In genomic region chr15:96088592-96088991, GRCh38 we compare ENCODE assay signal across 29 cellular contexts.
DNase-seq lines count a peak whose midpoint lies in the region; ATAC-seq and TF ChIP-seq lines count a peak whose summit lies in the region.
"Had no signal": no experiment of that assay in that cellular context is flagged by ENCODE, and none has a peak within 500 bp of the region (broad histone marks: within the 10 kb centered on the region; RNA-seq: fewer than 3 reads in every experiment).

No MANE protein-coding gene starts in this region.

- POLR2A ChIA-PET in WTC11 (lab: Charles Lee) = no interaction called here

- H3K9me3 Mint-ChIP-seq in activated T-helper 17 cell treated with anti-CD3 and anti-CD28 coated beads, Interleukin-2, amount 50 U/mL, for 72 hours = no peaks in the 10 kb centered on the region
- no peaks in the 10 kb centered on the region for H3K9me3 Mint-ChIP-seq in WTC11
- H3K9me3 Mint-ChIP-seq: activated CD4-positive, alpha-beta memory T cell treated with anti-CD3 and anti-CD28 coated beads for 36 hours; activated T-helper 1 cell treated with anti-CD3 and anti-CD28 coated beads, Interleukin-12 subunit alpha, Interleukin-12 subunit beta, Interleukin-2, Interleukin-4 antibody, amounts not matched to agents 30 ng/mL and 10 ng/mL and 1 ng/mL, durations not matched to agents 14 hours and 24 hours and 36 hours; CD8-positive, alpha-beta memory T cell; effector memory CD8-positive, alpha-beta T cell; stimulated activated naive CD8-positive, alpha-beta T cell treated with anti-CD3 and anti-CD28 coated beads, Interleukin-15, Interleukin-2, amounts not matched to agents 100 ng/mL and 50 ng/mL, for 24 hours; T-helper 1 cell treated with Interleukin-12 subunit alpha and Interleukin-12 subunit beta and Interleukin-4 antibody, amounts not matched to agents 30 μg/mL and 1 μg/mL, for 36 hours had no signal

- H3K36me3 Mint-ChIP-seq in activated T-helper 17 cell treated with anti-CD3 and anti-CD28 coated beads, Interleukin-2, amount 50 U/mL, for 72 hours (ENCODE audit: low read depth) = no peaks in the 10 kb centered on the region
- no peaks in the 10 kb centered on the region for H3K36me3 Mint-ChIP-seq in WTC11
- H3K36me3 Mint-ChIP-seq: activated CD4-positive, alpha-beta memory T cell treated with anti-CD3 and anti-CD28 coated beads for 36 hours; CD8-positive, alpha-beta memory T cell; IgD-negative memory B cell had no signal

- ATAC-seq in activated T-helper 17 cell treated with anti-CD3 and anti-CD28 coated beads, Interleukin-2, amount 50 U/mL, for 72 hours (replicated peaks) = no peak
- ATAC-seq in WTC11 = no peak
- ATAC-seq: activated CD4-positive, CD25-positive, alpha-beta regulatory T cell treated with anti-CD3 and anti-CD28 coated beads, Interleukin-2, amount 50 U/mL, for 24 hours; effector memory CD8-positive, alpha-beta T cell had no signal

- CTCF ChIA-PET in WTC11 (lab: Charles Lee) = no interaction called here

- no peaks in the 10 kb centered on the region for H3K27me3 ChIP-seq in HAP-1 (ENCODE audit: low read depth)
- no peaks in the 10 kb centered on the region for H3K27me3 ChIP-seq in neuron (ENCODE audit: insufficient read depth, low read length)
- H3K27me3 ChIP-seq in testis = no peaks in the 10 kb centered on the region
- H3K27me3 ChIP-seq: BE2C, tibial artery had no signal

- no peak overlapping the region for H3K27ac ChIP-seq in testis
- H3K27ac ChIP-seq: GM23248, RWPE1, tibial artery had no signal

- H3K27ac Mint-ChIP-seq in activated T-helper 17 cell treated with anti-CD3 and anti-CD28 coated beads, Interleukin-2, amount 50 U/mL, for 72 hours = no peak overlapping the region
- H3K27ac Mint-ChIP-seq in WTC11 = no peak overlapping the region
- H3K27ac Mint-ChIP-seq: activated CD4-positive, alpha-beta memory T cell treated with anti-CD3 and anti-CD28 coated beads for 36 hours; activated T-helper 1 cell treated with anti-CD3 and anti-CD28 coated beads, Interleukin-12 subunit alpha, Interleukin-12 subunit beta, Interleukin-2, Interleukin-4 antibody, amounts not matched to agents 30 ng/mL and 10 ng/mL and 1 ng/mL, durations not matched to agents 14 hours and 24 hours and 36 hours; CD8-positive, alpha-beta memory T cell; effector memory CD8-positive, alpha-beta T cell; IgD-negative memory B cell; stimulated activated naive CD8-positive, alpha-beta T cell treated with anti-CD3 and anti-CD28 coated beads, Interleukin-15, Interleukin-2, amounts not matched to agents 100 ng/mL and 50 ng/mL, for 24 hours; T-helper 1 cell treated with Interleukin-12 subunit alpha and Interleukin-12 subunit beta and Interleukin-4 antibody, amounts not matched to agents 30 μg/mL and 1 μg/mL, for 36 hours had no signal

- no peaks in the 10 kb centered on the region for H3K27me3 Mint-ChIP-seq in activated T-helper 17 cell treated with anti-CD3 and anti-CD28 coated beads, Interleukin-2, amount 50 U/mL, for 72 hours
- H3K27me3 Mint-ChIP-seq in WTC11 (ENCODE audit: low read depth) = peaks cover 99% of the 10 kb centered on the region
- H3K27me3 Mint-ChIP-seq: IgD-negative memory B cell had no signal

- intact Hi-C loops in testis (cut with DNase I; ENCODE audit: low total_unique reads) = no loop called here

- no peak for TF ChIP-seq POLR2A in testis (IDR thresholded peaks at IDR 0.05)

- H3K36me3 ChIP-seq in HAP-1 (replicated peaks) (no peaks in the 10 kb centered on the region), neuron (ENCODE audit: insufficient read depth, low read length) (no peaks in the 10 kb centered on the region), testis (ENCODE audit: low read depth, missing control alignments) (no peaks in the 10 kb centered on the region)
- H3K36me3 ChIP-seq: BE2C, tibial artery had no signal

- H2AFZ ChIP-seq in neuron (ENCODE audit: low read depth, low read length) = peak overlapping the region; percentile 42
- H2AFZ ChIP-seq: GM23248 had no signal

- peaks cover 38% of the 10 kb centered on the region for H3K4me1 ChIP-seq in HAP-1
- H3K4me1 ChIP-seq in neuron (ENCODE audit: insufficient read depth, low read length) = peaks cover 36% of the 10 kb centered on the region
- no peaks in the 10 kb centered on the region for H3K4me1 ChIP-seq in testis
- H3K4me1 ChIP-seq: BE2C had no signal

- DNase-seq in HAP-1 (ENCODE audit: low spot score in 2 of 2) (peak; percentile 26 to 98), astrocyte of the hippocampus (ENCODE audit: low read depth, low spot score) (peak; percentile 49), fibroblast of villous mesenchyme (ENCODE audit: low read depth) (peak; percentile 62), testis (no peak), WTC11 (ENCODE audit: low spot score) (no peak)
- no peak for DNase-seq in activated naive CD4-positive, alpha-beta T cell (lab: John Stamatoyannopoulos, UW)
- DNase-seq: activated CD4-positive, alpha-beta memory T cell treated with anti-CD3 and anti-CD28 coated beads for 36 hours; activated CD8-positive, alpha-beta memory T cell treated with anti-CD3 and anti-CD28 coated beads, Interleukin-2, amount 50 U/mL, for 4 hours; activated naive CD4-positive, alpha-beta T cell treated with anti-CD3 and anti-CD28 coated beads, Interleukin-2, amount 50 U/mL, for 16 hours; amniotic stem cell; BE2C; CD8-positive, alpha-beta memory T cell; DMS 273 treated with DMSO at 0.1 percent for 48 hours; effector memory CD8-positive, alpha-beta T cell; GM23248; NCI-H1105 treated with DMSO at 0.1 percent for 48 hours; NCI-H1930; NCI-H526; nucleus accumbens; SK-N-SH; tibial artery had no signal

- H3K9me3 ChIP-seq in HAP-1 (no peaks in the 10 kb centered on the region), neuron (ENCODE audit: low read length) (peaks cover 3% of the 10 kb centered on the region), testis (no peaks in the 10 kb centered on the region)
- H3K9me3 ChIP-seq: BE2C, SK-N-SH, tibial artery had no signal

- no peaks in the 10 kb centered on the region for H3K4me1 Mint-ChIP-seq in activated T-helper 17 cell treated with anti-CD3 and anti-CD28 coated beads, Interleukin-2, amount 50 U/mL, for 72 hours
- H3K4me1 Mint-ChIP-seq in WTC11 = peaks cover 27% of the 10 kb centered on the region
- H3K4me1 Mint-ChIP-seq: CD8-positive, alpha-beta memory T cell had no signal

- TF ChIP-seq CTCF in fibroblast of villous mesenchyme (IDR thresholded peaks at IDR 0.05; ENCODE audit: insufficient read depth, low read depth, low read length) (no peak), testis (IDR thresholded peaks at IDR 0.05) (no peak), WTC11 (IDR thresholded peaks at IDR 0.05) (no peak)

- H3K4me3 ChIP-seq in HAP-1 (no peak overlapping the region), fibroblast of villous mesenchyme (ENCODE audit: low read depth, low read length) (no peak overlapping the region), neuron (ENCODE audit: low read length) (no peak overlapping the region), testis (no peak overlapping the region)
- H3K4me3 ChIP-seq: GM23248, tibial artery had no signal

- WGBS in testis, 2 donors = 50 to 59% methylated on average over 1 of the region's 1 CpG

- in situ Hi-C loops in HAP-1 (cut with MboI; ENCODE audit: low sequenced_read_pairs) = no loop called here

- no peak overlapping the region for H3K4me3 Mint-ChIP-seq in activated T-helper 17 cell treated with anti-CD3 and anti-CD28 coated beads, Interleukin-2, amount 50 U/mL, for 72 hours
- H3K4me3 Mint-ChIP-seq in WTC11 = no peak overlapping the region
- H3K4me3 Mint-ChIP-seq: activated CD4-positive, alpha-beta memory T cell treated with anti-CD3 and anti-CD28 coated beads for 36 hours; activated T-helper 1 cell treated with anti-CD3 and anti-CD28 coated beads, Interleukin-12 subunit alpha, Interleukin-12 subunit beta, Interleukin-2, Interleukin-4 antibody, amounts not matched to agents 30 ng/mL and 10 ng/mL and 1 ng/mL, durations not matched to agents 14 hours and 24 hours and 36 hours; CD8-positive, alpha-beta memory T cell; effector memory CD8-positive, alpha-beta T cell; IgD-negative memory B cell; stimulated activated naive CD8-positive, alpha-beta T cell treated with anti-CD3 and anti-CD28 coated beads, Interleukin-15, Interleukin-2, amounts not matched to agents 100 ng/mL and 50 ng/mL, for 24 hours; T-helper 1 cell treated with Interleukin-12 subunit alpha and Interleukin-12 subunit beta and Interleukin-4 antibody, amounts not matched to agents 30 μg/mL and 1 μg/mL, for 36 hours had no signal

TF ChIP-seq in WTC11, 78 proteins besides CTCF, POLR2A, EP300 and RAD21:
- TF ChIP-seq NFATC4 (CRISPR knock-in tag; IDR thresholded peaks at IDR 0.05) = no peak
- TF ChIP-seq IRF2 (CRISPR knock-in tag; IDR thresholded peaks at IDR 0.05; ENCODE audit: borderline replicate concordance, low read depth) = no peak
- no peak for TF ChIP-seq OVOL2 (CRISPR knock-in tag; IDR thresholded peaks at IDR 0.05; ENCODE audit: borderline replicate concordance)
- TF ChIP-seq USF1 (CRISPR knock-in tag; IDR thresholded peaks at IDR 0.05) = no peak
- no peak for TF ChIP-seq TEAD1 (CRISPR knock-in tag; IDR thresholded peaks at IDR 0.05)
- TF ChIP-seq ZNF219 (CRISPR knock-in tag; IDR thresholded peaks at IDR 0.05; ENCODE audit: borderline replicate concordance) = no peak
- no peak for TF ChIP-seq ATF1 (CRISPR knock-in tag; IDR thresholded peaks at IDR 0.05)
- no peak for TF ChIP-seq ZNF423 (CRISPR knock-in tag; IDR thresholded peaks at IDR 0.05)
- TF ChIP-seq GRHL2 (CRISPR knock-in tag; IDR thresholded peaks at IDR 0.05; ENCODE audit: insufficient replicate concordance, severe bottlenecking) = no peak
- no peak for TF ChIP-seq ZNF671 (CRISPR knock-in tag; IDR thresholded peaks at IDR 0.05)

Comparison
In these comparisons a context has a peak if more than half of its experiments do, and no peak if none do; other contexts are left out.
1. DNase-seq: peak in HAP-1 (2 of 2), astrocyte of the hippocampus (single experiment) and fibroblast of villous mesenchyme (single experiment); none in testis (single experiment), activated naive CD4-positive, alpha-beta T cell (0 of 4) and WTC11 (single experiment).